In genomic region chr3:123611077-123611476, GRCh38 we compare ENCODE assay signal across 16 cellular contexts.
"Had no signal": no experiment of that assay in that cellular context is flagged by ENCODE, and none has a peak within 500 bp of the region (broad histone marks: within the 10 kb centered on the region; RNA-seq: fewer than 3 reads in every experiment).

No MANE protein-coding gene starts in this region.

- H2AFZ ChIP-seq: parathyroid adenoma had no signal

- H3K9me3 ChIP-seq: adrenal gland, neutrophil had no signal

- DNase-seq: activated CD4-positive, alpha-beta T cell treated with anti-CD3 and anti-CD28 coated beads, Interleukin-2, amount 50 U/mL, for 48 hours; activated gamma-delta T cell treated with Interleukin-2 at 50 U/mL for 16 hours; adrenal gland; effector CD8-positive, alpha-beta T cell; hippocampal formation; left cardiac atrium; stimulated activated CD4-positive, alpha-beta T cell treated with anti-CD3 and anti-CD28 coated beads, Interleukin-12 subunit alpha, Interleukin-12 subunit beta, amount 100 ng/mL, for 4 hours; stimulated activated CD4-positive, alpha-beta T cell treated with anti-CD3 and anti-CD28 coated beads, Interleukin-1b, Interleukin-23, amount 100 ng/mL, for 48 hours; stimulated activated naive CD8-positive, alpha-beta T cell treated with anti-CD3 and anti-CD28 coated beads, Interleukin-15, amount 100 ng/mL, for 72 hours; T1000; trophoblast cell had no signal

- H3K4me3 ChIP-seq: adrenal gland had no signal

- H3K79me2 ChIP-seq: parathyroid adenoma had no signal

- H3K9me3 Mint-ChIP-seq: activated naive CD4-positive, alpha-beta T cell treated with anti-CD3 and anti-CD28 coated beads, Interleukin-2, amount 50 U/mL, for 72 hours; activated T-helper 1 cell treated with anti-CD3 and anti-CD28 coated beads, Interleukin-12 subunit alpha, Interleukin-12 subunit beta, Interleukin-2, Interleukin-4 antibody, amounts not matched to agents 30 ng/mL and 10 ng/mL and 1 ng/mL, durations not matched to agents 14 hours and 24 hours and 36 hours; natural killer cell treated with Interleukin-12 subunit alpha and Interleukin-12 subunit beta and Interleukin-15 and Interleukin-18, amount 100 ng/mL, for 72 hours; stimulated activated naive CD8-positive, alpha-beta T cell treated with anti-CD3 and anti-CD28 coated beads, Interleukin-15, amount 100 ng/mL, for 72 hours had no signal

- ATAC-seq: activated naive CD4-positive, alpha-beta T cell treated with anti-CD3 and anti-CD28 coated beads, Interleukin-2, amount 50 U/mL, for 72 hours; left cardiac atrium; natural killer cell treated with Interleukin-12 subunit alpha and Interleukin-12 subunit beta and Interleukin-15 and Interleukin-18, amount 100 ng/mL, for 72 hours; stimulated activated naive CD8-positive, alpha-beta T cell treated with anti-CD3 and anti-CD28 coated beads, Interleukin-15, amount 100 ng/mL, for 72 hours had no signal

- H3K4me1 ChIP-seq: adrenal gland, parathyroid adenoma had no signal

- H3K36me3 Mint-ChIP-seq: activated naive CD4-positive, alpha-beta T cell treated with anti-CD3 and anti-CD28 coated beads, Interleukin-2, amount 50 U/mL, for 72 hours; natural killer cell treated with Interleukin-12 subunit alpha and Interleukin-12 subunit beta and Interleukin-15 and Interleukin-18, amount 100 ng/mL, for 72 hours had no signal

- H3K27ac Mint-ChIP-seq: activated naive CD4-positive, alpha-beta T cell treated with anti-CD3 and anti-CD28 coated beads, Interleukin-2, amount 50 U/mL, for 72 hours; activated T-helper 1 cell treated with anti-CD3 and anti-CD28 coated beads, Interleukin-12 subunit alpha, Interleukin-12 subunit beta, Interleukin-2, Interleukin-4 antibody, amounts not matched to agents 30 ng/mL and 10 ng/mL and 1 ng/mL, durations not matched to agents 14 hours and 24 hours and 36 hours; natural killer cell treated with Interleukin-12 subunit alpha and Interleukin-12 subunit beta and Interleukin-15 and Interleukin-18, amount 100 ng/mL, for 72 hours had no signal

- H3K27me3 Mint-ChIP-seq: natural killer cell treated with Interleukin-12 subunit alpha and Interleukin-12 subunit beta and Interleukin-15 and Interleukin-18, amount 100 ng/mL, for 72 hours; stimulated activated naive CD8-positive, alpha-beta T cell treated with anti-CD3 and anti-CD28 coated beads, Interleukin-15, amount 100 ng/mL, for 72 hours had no signal

- H3K9ac ChIP-seq: parathyroid adenoma had no signal

- H3K36me3 ChIP-seq: neutrophil had no signal

- H3K27me3 ChIP-seq: adrenal gland, neutrophil had no signal

- H3K4me3 Mint-ChIP-seq: activated T-helper 1 cell treated with anti-CD3 and anti-CD28 coated beads, Interleukin-12 subunit alpha, Interleukin-12 subunit beta, Interleukin-2, Interleukin-4 antibody, amounts not matched to agents 30 ng/mL and 10 ng/mL and 1 ng/mL, durations not matched to agents 14 hours and 24 hours and 36 hours; natural killer cell treated with Interleukin-12 subunit alpha and Interleukin-12 subunit beta and Interleukin-15 and Interleukin-18, amount 100 ng/mL, for 72 hours; stimulated activated naive CD8-positive, alpha-beta T cell treated with anti-CD3 and anti-CD28 coated beads, Interleukin-15, amount 100 ng/mL, for 72 hours had no signal

- H3K27ac ChIP-seq: adrenal gland, neutrophil, parathyroid adenoma had no signal
